18 cellular contexts compared by ENCODE assay signal in genomic region chr16:73323880-73324279, GRCh38.
"Had no signal": no experiment of that assay in that cellular context is flagged by ENCODE, and none has a peak within 500 bp of the region (broad histone marks: within the 10 kb centered on the region; RNA-seq: fewer than 3 reads in every experiment).

No MANE protein-coding gene starts in this region.

- DNase-seq: activated CD4-positive, alpha-beta T cell treated with anti-CD3 and anti-CD28 coated beads, Interleukin-2, amount 10 ng/mL, durations not matched to agents 24 days and 14 days; activated CD8-positive, alpha-beta T cell treated with anti-CD3 and anti-CD28 coated beads, Interleukin-2, amount 10 ng/mL, durations not matched to agents 7 days and 5 days; activated naive CD4-positive, alpha-beta T cell treated with anti-CD3 and anti-CD28 coated beads for 36 hours; activated T-cell treated with anti-CD3 and anti-CD28 coated beads, Interleukin-2, amount 50 U/mL, for 24 hours; colonic mucosa; endodermal cell; foreskin keratinocyte; glutamatergic neuron; hippocampal formation; mammary epithelial cell; naive B cell; stimulated activated CD4-positive, alpha-beta T cell treated with anti-CD3 and anti-CD28 coated beads, Interleukin-2, amount 100 ng/mL, for 24 hours; stimulated activated naive CD8-positive, alpha-beta T cell treated with anti-CD3 and anti-CD28 coated beads, Interleukin-15, Interleukin-2, amounts not matched to agents 100 U/mL and 50 U/mL, for 24 hours; trophoblast cell had no signal

- H3K9me3 Mint-ChIP-seq: activated CD4-positive, alpha-beta T cell treated with anti-CD3 and anti-CD28 coated beads, Interleukin-2, amount 10 ng/mL, durations not matched to agents 24 days and 14 days; activated naive CD4-positive, alpha-beta T cell treated with anti-CD3 and anti-CD28 coated beads for 36 hours; endodermal cell; naive B cell; neural progenitor cell; T-helper 1 cell treated with Interleukin-12 subunit alpha and Interleukin-12 subunit beta and Interleukin-4 antibody, amounts not matched to agents 30 μg/mL and 1 μg/mL, for 36 hours had no signal

- H3K27me3 Mint-ChIP-seq: activated CD4-positive, alpha-beta T cell treated with anti-CD3 and anti-CD28 coated beads, Interleukin-2, amount 10 ng/mL, durations not matched to agents 24 days and 14 days; activated T-cell treated with anti-CD3 and anti-CD28 coated beads, Interleukin-2, amount 50 U/mL, for 24 hours; brain; central memory CD8-positive, alpha-beta T cell had no signal

- ATAC-seq: activated CD8-positive, alpha-beta T cell treated with anti-CD3 and anti-CD28 coated beads, Interleukin-2, amount 10 ng/mL, durations not matched to agents 7 days and 5 days; foreskin keratinocyte; stimulated activated naive CD8-positive, alpha-beta T cell treated with anti-CD3 and anti-CD28 coated beads, Interleukin-15, Interleukin-2, amounts not matched to agents 100 U/mL and 50 U/mL, for 24 hours had no signal

- H3K4me3 Mint-ChIP-seq: activated CD4-positive, alpha-beta T cell treated with anti-CD3 and anti-CD28 coated beads, Interleukin-2, amount 10 ng/mL, durations not matched to agents 24 days and 14 days; activated CD8-positive, alpha-beta T cell treated with anti-CD3 and anti-CD28 coated beads, Interleukin-2, amount 10 ng/mL, durations not matched to agents 7 days and 5 days; activated naive CD4-positive, alpha-beta T cell treated with anti-CD3 and anti-CD28 coated beads for 36 hours; activated T-cell treated with anti-CD3 and anti-CD28 coated beads, Interleukin-2, amount 50 U/mL, for 24 hours; brain; central memory CD8-positive, alpha-beta T cell; endodermal cell; naive B cell; neural progenitor cell; T-helper 1 cell treated with Interleukin-12 subunit alpha and Interleukin-12 subunit beta and Interleukin-4 antibody, amounts not matched to agents 30 μg/mL and 1 μg/mL, for 36 hours had no signal

- H3K36me3 Mint-ChIP-seq: brain, naive B cell, neural progenitor cell had no signal

- H3K27ac Mint-ChIP-seq: activated CD4-positive, alpha-beta T cell treated with anti-CD3 and anti-CD28 coated beads, Interleukin-2, amount 10 ng/mL, durations not matched to agents 24 days and 14 days; activated CD8-positive, alpha-beta T cell treated with anti-CD3 and anti-CD28 coated beads, Interleukin-2, amount 10 ng/mL, durations not matched to agents 7 days and 5 days; activated naive CD4-positive, alpha-beta T cell treated with anti-CD3 and anti-CD28 coated beads for 36 hours; activated T-cell treated with anti-CD3 and anti-CD28 coated beads, Interleukin-2, amount 50 U/mL, for 24 hours; endodermal cell; naive B cell; neural progenitor cell; T-helper 1 cell treated with Interleukin-12 subunit alpha and Interleukin-12 subunit beta and Interleukin-4 antibody, amounts not matched to agents 30 μg/mL and 1 μg/mL, for 36 hours had no signal

- H3K4me1 Mint-ChIP-seq: activated CD4-positive, alpha-beta T cell treated with anti-CD3 and anti-CD28 coated beads, Interleukin-2, amount 10 ng/mL, durations not matched to agents 24 days and 14 days; central memory CD8-positive, alpha-beta T cell; endodermal cell; naive B cell had no signal
